13 cellular contexts compared by ENCODE assay signal in genomic region chr11:34680918-34681554, GRCh38.
DNase-seq lines count a peak whose midpoint lies in the region; ATAC-seq and TF ChIP-seq lines count a peak whose summit lies in the region.
"Had no signal": no experiment of that assay in that cellular context is flagged by ENCODE, and none has a peak within 500 bp of the region (broad histone marks: within the 10 kb centered on the region; RNA-seq: fewer than 3 reads in every experiment).

No MANE protein-coding gene starts in this region.

- H3K36me3 ChIP-seq in ACC112 (ENCODE audit: insufficient read depth, low read length) (no peaks in the 10 kb centered on the region), mucosa of descending colon (ENCODE audit: low read depth) (no peaks in the 10 kb centered on the region)
- H3K36me3 ChIP-seq: esophagus muscularis mucosa had no signal

- no peaks in the 10 kb centered on the region for H3K9me3 Mint-ChIP-seq in activated T-helper 17 cell treated with anti-CD3 and anti-CD28 coated beads, Interleukin-2, amount 50 U/mL, for 72 hours
- H3K9me3 Mint-ChIP-seq: CD8-positive, alpha-beta memory T cell; neural crest cell had no signal

- no peaks in the 10 kb centered on the region for H3K36me3 Mint-ChIP-seq in activated T-helper 17 cell treated with anti-CD3 and anti-CD28 coated beads, Interleukin-2, amount 50 U/mL, for 72 hours (ENCODE audit: low read depth)
- H3K36me3 Mint-ChIP-seq: CD8-positive, alpha-beta memory T cell had no signal

- H3K27ac Mint-ChIP-seq in activated T-helper 17 cell treated with anti-CD3 and anti-CD28 coated beads, Interleukin-2, amount 50 U/mL, for 72 hours, result no peak overlapping the region
- H3K27ac Mint-ChIP-seq: CD8-positive, alpha-beta memory T cell had no signal

- intact Hi-C loops in mucosa of descending colon (cut with DNase I, micrococcal nuclease), result no loop called here

- DNase-seq in HPDE6-E6E7 (ENCODE audit: extremely low spot score) (peak; percentile 61), SW 1271 (lab: John Stamatoyannopoulos, UW) (peak; percentile 62 to 94), glomerular endothelial cell (ENCODE audit: extremely low read depth, low read depth, low spot score) (peak; percentile 23), HUDEP-2 (lab: John Stamatoyannopoulos, UW; ENCODE audit: unreplicated experiment in 76 of 76) (no peak), mucosa of descending colon (no peak)
- DNase-seq in stimulated activated CD4-positive, alpha-beta T cell treated with anti-CD3 and anti-CD28 coated beads, Interleukin-2, amount 100 ng/mL, for 48 hours, result no peak
- DNase-seq: CD8-positive, alpha-beta memory T cell; NCI-H1417 treated with DMSO at 0.1 percent for 48 hours; T-helper 9 cell had no signal

- peaks cover 3% of the 10 kb centered on the region for H3K27me3 Mint-ChIP-seq in activated T-helper 17 cell treated with anti-CD3 and anti-CD28 coated beads, Interleukin-2, amount 50 U/mL, for 72 hours

- no peaks in the 10 kb centered on the region for H3K9me3 ChIP-seq in mucosa of descending colon
- H3K9me3 ChIP-seq: esophagus muscularis mucosa had no signal

- no peak overlapping the region for H3K4me3 Mint-ChIP-seq in activated T-helper 17 cell treated with anti-CD3 and anti-CD28 coated beads, Interleukin-2, amount 50 U/mL, for 72 hours
- H3K4me3 Mint-ChIP-seq: CD8-positive, alpha-beta memory T cell; neural crest cell had no signal

- H2AFZ ChIP-seq in ACC112 (ENCODE audit: low read length, unreplicated experiment), result no peak overlapping the region

- ATAC-seq in mucosa of descending colon, result no peak
- no peak for ATAC-seq in activated T-helper 17 cell treated with anti-CD3 and anti-CD28 coated beads, Interleukin-2, amount 50 U/mL, for 72 hours (replicated peaks)

- H3K4me1 Mint-ChIP-seq in activated T-helper 17 cell treated with anti-CD3 and anti-CD28 coated beads, Interleukin-2, amount 50 U/mL, for 72 hours, result no peaks in the 10 kb centered on the region
- H3K4me1 Mint-ChIP-seq: CD8-positive, alpha-beta memory T cell; neural crest cell had no signal

- no peak for TF ChIP-seq CTCF in mucosa of descending colon (IDR thresholded peaks at IDR 0.05)

- no peaks in the 10 kb centered on the region for H3K79me2 ChIP-seq in ACC112 (ENCODE audit: control insufficient read depth, insufficient read depth, low read length, unreplicated experiment)

- peak overlapping the region; percentile 15; the same call in 1 of the 2 replicates for H3K4me3 ChIP-seq in ACC112 (ENCODE audit: low read depth, low read length)
- H3K4me3 ChIP-seq in mucosa of descending colon, result no peak overlapping the region
- H3K4me3 ChIP-seq: esophagus muscularis mucosa had no signal

- peaks cover 42% of the 10 kb centered on the region for H3K4me1 ChIP-seq in ACC112 (ENCODE audit: control insufficient read depth, insufficient read depth, low read length, unreplicated experiment)
- H3K4me1 ChIP-seq in mucosa of descending colon (ENCODE audit: low read depth), result no peaks in the 10 kb centered on the region
- H3K4me1 ChIP-seq: esophagus muscularis mucosa had no signal

- no peaks in the 10 kb centered on the region for H3K27me3 ChIP-seq in ACC112 (ENCODE audit: insufficient read depth, low read length)
- H3K27me3 ChIP-seq: esophagus muscularis mucosa had no signal

- H3K27ac ChIP-seq in ACC112 (ENCODE audit: low read depth, low read length), result peak overlapping the region; percentile 58
- H3K27ac ChIP-seq: esophagus muscularis mucosa had no signal

Comparison
In these comparisons a context has a peak if more than half of its experiments do, and no peak if none do; other contexts are left out.
1. DNase-seq: peak in HPDE6-E6E7 (single experiment), SW 1271 (2 of 2) and glomerular endothelial cell (single experiment); none in HUDEP-2 (0 of 76), mucosa of descending colon (0 of 3) and stimulated activated CD4-positive, alpha-beta T cell treated with anti-CD3 and anti-CD28 coated beads, Interleukin-2, amount 100 ng/mL, for 48 hours (0 of 2).